Comparison of ENCODE assay signal across 28 cellular contexts in the genomic region with DNA sequence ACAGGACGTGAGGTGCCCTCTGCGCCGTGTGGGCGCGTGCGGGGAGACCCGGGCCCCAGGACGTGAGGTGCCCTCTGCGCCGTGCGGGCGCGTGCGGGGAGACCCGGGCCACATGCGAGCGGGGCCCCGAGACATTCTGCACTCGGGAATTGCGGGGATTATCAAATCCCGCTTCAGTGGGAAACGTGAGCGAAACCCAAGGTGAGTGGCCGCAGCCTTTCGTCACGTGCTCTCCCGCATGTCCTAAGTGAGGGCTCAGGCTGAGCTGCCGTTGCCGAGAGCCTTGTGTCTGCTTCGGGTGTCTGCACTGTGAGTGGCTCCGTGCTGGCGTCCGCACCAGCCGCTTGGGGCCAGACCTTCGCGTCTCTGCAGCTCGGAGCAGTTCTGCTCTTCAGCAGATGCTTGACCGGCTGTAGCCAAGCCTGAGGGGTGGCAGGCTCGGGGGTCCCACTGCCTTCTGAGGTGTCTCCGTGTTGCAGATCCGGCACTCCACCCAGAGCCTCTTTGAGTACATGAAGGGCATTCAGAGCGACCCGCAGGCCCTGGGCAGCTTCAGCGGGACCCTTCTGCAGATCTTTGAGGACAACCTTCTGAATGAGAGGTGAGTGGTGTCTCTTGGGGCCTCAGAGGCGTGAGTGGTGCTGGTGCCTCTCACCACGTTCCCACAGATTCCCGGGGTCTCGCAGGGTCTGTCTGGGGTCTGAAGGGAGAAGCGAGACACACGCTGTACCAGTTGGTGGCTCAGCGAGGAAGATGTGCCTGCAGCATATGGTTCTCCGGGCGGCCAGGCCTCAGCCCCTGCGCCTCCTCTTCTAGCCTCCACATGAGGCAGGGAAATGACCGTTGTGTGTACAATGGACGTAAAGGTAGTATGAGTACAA.
A peak's percentile ranks its signal among the peaks of the same experiment; 100 is the strongest.
DNase-seq lines count a peak whose midpoint lies in the region; ATAC-seq, FAIRE-seq and TF ChIP-seq lines count a peak whose summit lies in the region.
"Had no signal": no experiment of that assay in that cellular context is flagged by ENCODE, and none has a peak within 500 bp of the region (broad histone marks: within the 10 kb centered on the region; RNA-seq: fewer than 3 reads in every experiment).

No MANE protein-coding gene starts in this region.

- POLR2A ChIA-PET in K562 (lab: Yijun Ruan, JAX): interaction anchor here (0.6 to 1.0 kb wide), 3 partner anchors 13 to 178 kb away, joined by 3 to 4 read pairs (median 3); no protein-coding TSS in a partner anchor

- BruUV-seq in K562 (replicated peaks; lab: Mats Ljungman, UMichigan): no TSS peak

- no peak overlapping the region for H3K27ac ChIP-seq in K562 (ENCODE audit: extremely low read depth, low read depth, low read length)
- H3K27ac ChIP-seq: BLaER1 treated with 17β-estradiol and CSF1 and Interleukin-3, amounts not matched to agents 10 nM and 100 nM; epithelial cell of prostate; heart left ventricle had no signal

- ATAC-seq in Right ventricle myocardium superior (ENCODE audit: poor library complexity) (no peak), left ventricle myocardium superior (no peak), K562 (no peak), HG02588 (IDR thresholded peaks at IDR 0.05; ENCODE audit: unreplicated experiment) (no peak)
- ATAC-seq: activated CD4-positive, alpha-beta T cell treated with anti-CD3 and anti-CD28 coated beads for 36 hours; activated naive CD8-positive, alpha-beta T cell treated with anti-CD3 and anti-CD28 coated beads, Interleukin-2, amount 50 U/mL, for 24 hours had no signal

- no peak overlapping the region for H3K4me3 Mint-ChIP-seq in nephron progenitor cell
- no peak overlapping the region for H3K4me3 Mint-ChIP-seq in type B pancreatic cell
- H3K4me3 Mint-ChIP-seq: activated CD4-positive, alpha-beta T cell treated with anti-CD3 and anti-CD28 coated beads for 36 hours; activated naive CD8-positive, alpha-beta T cell treated with anti-CD3 and anti-CD28 coated beads, Interleukin-2, amount 50 U/mL, for 24 hours; activated T-helper 1 cell treated with anti-CD3 and anti-CD28 coated beads, Interleukin-12 subunit alpha, Interleukin-12 subunit beta, Interleukin-2, Interleukin-4 antibody, amounts not matched to agents 30 ng/mL and 10 ng/mL and 1 ng/mL, durations not matched to agents 14 hours and 24 hours and 36 hours; nephron had no signal

- TF ChIP-seq POLR2A in K562 (conservative IDR thresholded peaks at IDR 0.05): no peak

- H3K27me3 Mint-ChIP-seq in nephron progenitor cell (ENCODE audit: low read depth, poor library complexity): peaks cover 5% of the 10 kb centered on the region
- no peaks in the 10 kb centered on the region for H3K27me3 Mint-ChIP-seq in type B pancreatic cell
- H3K27me3 Mint-ChIP-seq: activated CD4-positive, alpha-beta T cell treated with anti-CD3 and anti-CD28 coated beads for 36 hours; activated naive CD8-positive, alpha-beta T cell treated with anti-CD3 and anti-CD28 coated beads, Interleukin-2, amount 50 U/mL, for 24 hours; progenitor cell of endocrine pancreas had no signal

- no peaks in the 10 kb centered on the region for H3K9me1 ChIP-seq in K562 (ENCODE audit: control insufficient read depth, insufficient read depth, low read length)

- H3K4me3 ChIP-seq in K562: no peak overlapping the region
- H3K4me3 ChIP-seq: BLaER1 treated with 17β-estradiol and CSF1 and Interleukin-3, amounts not matched to agents 10 nM and 100 nM; heart left ventricle; suprapubic skin had no signal

- H3K27me3 ChIP-seq in K562 (ENCODE audit: control insufficient read depth in 2 of 2, insufficient read depth in 2 of 2, low read length in 2 of 2): no peaks in the 10 kb centered on the region
- H3K27me3 ChIP-seq: BLaER1 treated with 17β-estradiol and CSF1 and Interleukin-3, amounts not matched to agents 10 nM and 100 nM; heart left ventricle; suprapubic skin had no signal

- H3K9ac ChIP-seq in K562 (ENCODE audit: insufficient read depth in 1 of 2, low read depth in 2 of 2, low read length in 2 of 2): peak overlapping the region in 1 of 2 experiments; percentile 7; a peak in 1 of 4 replicates
- H3K9ac ChIP-seq: BLaER1 treated with 17β-estradiol and CSF1 and Interleukin-3, amounts not matched to agents 10 nM and 100 nM had no signal

- H3K79me2 ChIP-seq in K562 (ENCODE audit: control insufficient read depth, insufficient read depth, low read length): no peaks in the 10 kb centered on the region

- in situ Hi-C loops in K562 (cut with MboI): no loop called here

- CTCF ChIA-PET in K562 (lab: Yijun Ruan, JAX; ENCODE audit: low intra/inter-chr PET ratio): no interaction called here

- no peak for FAIRE-seq in K562 (lab: Jason Lieb, UNC)
- FAIRE-seq: H1, small intestine had no signal

- H3K9me3 Mint-ChIP-seq in nephron progenitor cell: no peaks in the 10 kb centered on the region
- H3K9me3 Mint-ChIP-seq in type B pancreatic cell: no peaks in the 10 kb centered on the region
- H3K9me3 Mint-ChIP-seq: activated naive CD8-positive, alpha-beta T cell treated with anti-CD3 and anti-CD28 coated beads, Interleukin-2, amount 50 U/mL, for 24 hours; activated T-helper 1 cell treated with anti-CD3 and anti-CD28 coated beads, Interleukin-12 subunit alpha, Interleukin-12 subunit beta, Interleukin-2, Interleukin-4 antibody, amounts not matched to agents 30 ng/mL and 10 ng/mL and 1 ng/mL, durations not matched to agents 14 hours and 24 hours and 36 hours; nephron had no signal

- peaks cover 0 to 10% of the 10 kb centered on the region in 2 experiments; a peak in 2 of 5 replicates for H3K4me1 ChIP-seq in K562 (replicated peaks in 1 of 2; ENCODE audit: control insufficient read depth in 2 of 2, insufficient read depth in 2 of 2, low read length in 2 of 2)

- peak overlapping the region; percentile 32 for H3K27ac Mint-ChIP-seq in nephron progenitor cell
- H3K27ac Mint-ChIP-seq in type B pancreatic cell: no peak overlapping the region
- H3K27ac Mint-ChIP-seq: activated CD4-positive, alpha-beta T cell treated with anti-CD3 and anti-CD28 coated beads for 36 hours; activated naive CD8-positive, alpha-beta T cell treated with anti-CD3 and anti-CD28 coated beads, Interleukin-2, amount 50 U/mL, for 24 hours; activated T-helper 1 cell treated with anti-CD3 and anti-CD28 coated beads, Interleukin-12 subunit alpha, Interleukin-12 subunit beta, Interleukin-2, Interleukin-4 antibody, amounts not matched to agents 30 ng/mL and 10 ng/mL and 1 ng/mL, durations not matched to agents 14 hours and 24 hours and 36 hours; progenitor cell of endocrine pancreas had no signal

- WGBS in K562 (ENCODE audit: insufficient coverage, low coverage, missing lambda C conversion rate): 93% methylated on average over 51 of the region's 56 CpGs

- DNase-seq in Right ventricle myocardium superior (peak; percentile 22), left ventricle myocardium superior (no peak), K562 (ENCODE audit: extremely low read depth in 1 of 4, low spot score in 3 of 4) (no peak), nephron progenitor cell (no peak), type B pancreatic cell (ENCODE audit: extremely low spot score, unreplicated experiment) (peak; percentile 66), NCI-H446 treated with DMSO at 0.1 percent for 48 hours (lab: John Stamatoyannopoulos, UW) (no peak), foreskin melanocyte (no peak)
- DNase-seq: activated CD4-positive, alpha-beta T cell treated with anti-CD3 and anti-CD28 coated beads for 36 hours; activated naive CD8-positive, alpha-beta T cell treated with anti-CD3 and anti-CD28 coated beads, Interleukin-2, amount 50 U/mL, for 24 hours; COR-L47; DMS79; effector CD4-positive, alpha-beta T cell; KG1; midbrain; MM.1S; NCI-H1417; NCI-H2081; SIG-M5; small intestine had no signal

- H2AFZ ChIP-seq in K562 (ENCODE audit: low read depth, low read length): no peak overlapping the region

- no peaks in the 10 kb centered on the region for H3K9me3 ChIP-seq in K562 (replicated peaks; ENCODE audit: control insufficient read depth, insufficient read depth, low read depth, low read length)
- H3K9me3 ChIP-seq: BLaER1 treated with 17β-estradiol and CSF1 and Interleukin-3, amounts not matched to agents 10 nM and 100 nM; heart left ventricle; suprapubic skin had no signal

- intact Hi-C loops in Right ventricle myocardium superior (cut with DNase I) (no loop called here), left ventricle myocardium superior (cut with micrococcal nuclease) (no loop called here), K562 (cut with micrococcal nuclease) (no loop called here)

- H3K36me3 ChIP-seq in K562 (ENCODE audit: control insufficient read depth, insufficient read depth, low read length): peaks cover 79% of the 10 kb centered on the region; the same call in 2 of the 3 replicates

- H4K20me1 ChIP-seq in K562 (replicated peaks; ENCODE audit: control insufficient read depth, insufficient read depth, low read length): no peaks in the 10 kb centered on the region

- no peak for TF ChIP-seq RAD21 in K562 (CRISPR knock-in tag; conservative IDR thresholded peaks at IDR 0.05 in 1 of 2, IDR thresholded peaks at IDR 0.05 in 1 of 2)

- TF ChIP-seq EP300 in K562 (IDR thresholded peaks at IDR 0.05; ENCODE audit: low read length): no peak

- H3K36me3 Mint-ChIP-seq in nephron progenitor cell (ENCODE audit: low read depth) (peaks cover 66% of the 10 kb centered on the region), type B pancreatic cell (peaks cover 12% of the 10 kb centered on the region)

- H3K4me1 Mint-ChIP-seq in nephron progenitor cell (peaks cover 20% of the 10 kb centered on the region), type B pancreatic cell (ENCODE audit: unreplicated experiment) (no peaks in the 10 kb centered on the region)
- H3K4me1 Mint-ChIP-seq: activated CD4-positive, alpha-beta T cell treated with anti-CD3 and anti-CD28 coated beads for 36 hours; activated naive CD8-positive, alpha-beta T cell treated with anti-CD3 and anti-CD28 coated beads, Interleukin-2, amount 50 U/mL, for 24 hours had no signal

- H3K4me2 ChIP-seq in K562 (ENCODE audit: insufficient read depth, low read length): no peak overlapping the region
- H3K4me2 ChIP-seq: BLaER1 treated with 17β-estradiol and CSF1 and Interleukin-3, amounts not matched to agents 10 nM and 100 nM had no signal

- TF ChIP-seq CTCF in K562 (IDR thresholded peaks at IDR 0.05 in 2 of 3, conservative IDR thresholded peaks at IDR 0.05 in 1 of 3; ENCODE audit: insufficient read depth in 2 of 3, low read depth in 1 of 3, low read length in 3 of 3): no peak
- TF ChIP-seq CTCF in nephron progenitor cell (IDR thresholded peaks at IDR 0.05): no peak
- TF ChIP-seq CTCF in type B pancreatic cell (conservative IDR thresholded peaks at IDR 0.05): no peak

TF ChIP-seq in K562, 482 proteins besides CTCF, POLR2A, EP300 and RAD21:
- TF ChIP-seq RBM22 (IDR thresholded peaks at IDR 0.05; ENCODE audit: low read depth, low read length, poor library complexity, severe bottlenecking) (peak; percentile 19), ZFP1 (CRISPR knock-in tag; IDR thresholded peaks at IDR 0.05) (no peak)

Comparison
In these comparisons a context has a peak if more than half of its experiments do, and no peak if none do; other contexts are left out.
1. DNase-seq: peak in Right ventricle myocardium superior (single experiment) and type B pancreatic cell (single experiment); none in left ventricle myocardium superior (single experiment), K562 (0 of 4), nephron progenitor cell (single experiment), NCI-H446 treated with DMSO at 0.1 percent for 48 hours (single experiment) and foreskin melanocyte (single experiment).